In genomic region chr18:3450358-3451107, GRCh38 we compare ENCODE assay signal across 8 cellular contexts. TPM values are rescaled to one million over a fixed set of nuclear protein-coding genes. Genes with fewer than 3 reads are reported as not detected.
A peak's percentile ranks its signal among the peaks of the same experiment; 100 is the strongest.
DNase-seq lines count a peak whose midpoint lies in the region; ATAC-seq and TF ChIP-seq lines count a peak whose summit lies in the region.

No MANE protein-coding gene starts in this region.

- H3K9me3 Mint-ChIP-seq in central memory CD8-positive, alpha-beta T cell, result no peaks in the 10 kb centered on the region

- H3K4me2 ChIP-seq in IMR-90 (ENCODE audit: low read depth, low read length), result peak overlapping the region; percentile 85

- POLR2A ChIA-PET in BJ (lab: Charles Lee), result interaction anchor here (0.6 kb wide), 1 partner anchor 16 kb away, joined by 4 read pairs; no protein-coding TSS in a partner anchor
- POLR2A ChIA-PET in IMR-90 (lab: Charles Lee; ENCODE audit: unreplicated experiment), result no interaction called here

- H4K20me1 ChIP-seq in IMR-90 (ENCODE audit: insufficient read depth, low read length), result peaks cover 13% of the 10 kb centered on the region

- peak overlapping the region; percentile 40 for H2BK120ac ChIP-seq in IMR-90 (ENCODE audit: low read depth, low read length)

- WGBS in IMR-90 (ENCODE audit: extremely low coverage in 2 of 2, insufficient read length in 1 of 2), 2 experiments, result 0% methylated on average over 22 of the region's 69 CpGs; no CpG with 5 or more reads in 1 of the 2 experiments

- H3K79me1 ChIP-seq in IMR-90 (ENCODE audit: low read depth in 1 of 2, low read length in 2 of 2), result peaks cover 0 to 3% of the 10 kb centered on the region in 2 experiments; a peak in 2 of 4 replicates

- dilution Hi-C loops in IMR-90 (cut with HindIII; ENCODE audit: low sequenced_read_pairs, unreplicated experiment), result no loop called here

- peak overlapping the region; percentile 89 for H3K4ac ChIP-seq in IMR-90 (ENCODE audit: low read depth, low read length)

- no peak for TF ChIP-seq CTCF in BJ (IDR thresholded peaks at IDR 0.05; ENCODE audit: insufficient read depth, low read depth, low read length)
- TF ChIP-seq CTCF in IMR-90 (conservative IDR thresholded peaks at IDR 0.05; ENCODE audit: low read depth, low read length), result no peak

- H2AK5ac ChIP-seq in IMR-90 (ENCODE audit: low read depth, low read length), result peak overlapping the region; percentile 57

- peak overlapping the region; percentile 96 for H3K4me3 Mint-ChIP-seq in central memory CD8-positive, alpha-beta T cell

- H3K36me3 Mint-ChIP-seq in central memory CD8-positive, alpha-beta T cell (ENCODE audit: insufficient read depth), result peaks cover 55% of the 10 kb centered on the region

- TF ChIP-seq RAD21 in IMR-90 (IDR thresholded peaks at IDR 0.05; ENCODE audit: low read length), result no peak

- H2BK15ac ChIP-seq in IMR-90 (ENCODE audit: low read depth, low read length), result peak overlapping the region; percentile 36; the same call in 1 of the 3 replicates

- in situ Hi-C loops in IMR-90 (cut with MboI; ENCODE audit: low sequenced_read_pairs), result loop anchor here (5.0 kb wide), 3 partner anchors 147 to 217 kb away; no protein-coding TSS in a partner anchor

- no peak for TF ChIP-seq POLR2A in IMR-90 (IDR thresholded peaks at IDR 0.05; ENCODE audit: low read depth, low read length)

- peaks cover 2% of the 10 kb centered on the region for H3K4me1 ChIP-seq in IMR-90 (ENCODE audit: control insufficient read depth, insufficient read depth, low read length)

- H3K4me1 Mint-ChIP-seq in central memory CD8-positive, alpha-beta T cell, result peaks cover 35% of the 10 kb centered on the region

- ATAC-seq in IMR-90 (ENCODE audit: low read depth) (no peak), HG02852 (IDR thresholded peaks at IDR 0.05; ENCODE audit: unreplicated experiment) (no peak), HG03097 (IDR thresholded peaks at IDR 0.05; ENCODE audit: low FRiP score, unreplicated experiment) (no peak)
- ATAC-seq in central memory CD8-positive, alpha-beta T cell (replicated peaks; ENCODE audit: extremely low read depth, poor library complexity, severe bottlenecking), result peak; percentile 16

- H3K56ac ChIP-seq in IMR-90 (ENCODE audit: extremely low read depth, insufficient read depth, low read length), result peak overlapping the region; percentile 97

- peak overlapping the region; percentile 100 for H3K27ac Mint-ChIP-seq in central memory CD8-positive, alpha-beta T cell (ENCODE audit: low read depth)

- H4K91ac ChIP-seq in IMR-90 (ENCODE audit: insufficient read depth, low read depth, low read length), result peak overlapping the region; percentile 74

- peak overlapping the region; percentile 90 for H3K14ac ChIP-seq in IMR-90 (replicated peaks; ENCODE audit: low read depth, low read length)

- peak overlapping the region; percentile 78 for H2AFZ ChIP-seq in IMR-90 (replicated peaks; ENCODE audit: low read length, poor library complexity)

- no TSS peak for BruUV-seq in IMR-90 (replicated peaks; lab: Mats Ljungman, UMichigan)

- H3K9me1 ChIP-seq in IMR-90 (ENCODE audit: insufficient read depth, low read length), result no peaks in the 10 kb centered on the region

- peak overlapping the region; percentile 88 for H3K23ac ChIP-seq in IMR-90 (ENCODE audit: low read depth, low read length)

- H2BK5ac ChIP-seq in IMR-90 (ENCODE audit: low read depth, low read length, poor library complexity, severe bottlenecking), result peak overlapping the region; percentile 93

- H3K9ac ChIP-seq in IMR-90 (ENCODE audit: low read depth, low read length), result peak overlapping the region; percentile 98

- H3K27me3 Mint-ChIP-seq in central memory CD8-positive, alpha-beta T cell, result no peaks in the 10 kb centered on the region

- H3K4me3 ChIP-seq in BJ (ENCODE audit: low read depth, low read length), result peak overlapping the region; percentile 96
- peak overlapping the region; percentile 85 for H3K4me3 ChIP-seq in IMR-90 (ENCODE audit: insufficient read depth, low read depth, low read length)

- H3K36me3 ChIP-seq in BJ (ENCODE audit: control insufficient read depth, insufficient read depth, low read length), result no peaks in the 10 kb centered on the region
- no peaks in the 10 kb centered on the region; the same call in 1 of the 2 replicates for H3K36me3 ChIP-seq in IMR-90 (ENCODE audit: control insufficient read depth, insufficient read depth, low read length)

- H4K5ac ChIP-seq in IMR-90 (ENCODE audit: low read depth, low read length), result peak overlapping the region; percentile 72

- no peaks in the 10 kb centered on the region for H3K9me3 ChIP-seq in IMR-90 (ENCODE audit: control insufficient read depth, insufficient read depth, low read length)

- CTCF ChIA-PET in BJ (lab: Yijun Ruan, JAX) (interaction anchor here (1.0 to 5.7 kb wide), 3 partner anchors 135 to 168 kb away, joined by 5 to 53 read pairs (median 43); no protein-coding TSS in a partner anchor), IMR-90 (lab: Yijun Ruan, JAX) (no interaction called here)

- H2BK20ac ChIP-seq in IMR-90 (ENCODE audit: low read depth, low read length), result peak overlapping the region; percentile 22; the same call in 1 of the 2 replicates

- H3K27me3 ChIP-seq in BJ (ENCODE audit: control insufficient read depth, insufficient read depth, low read length) (no peaks in the 10 kb centered on the region), IMR-90 (ENCODE audit: control insufficient read depth, insufficient read depth, low read length) (no peaks in the 10 kb centered on the region)

- peak overlapping the region; percentile 95 for H3K27ac ChIP-seq in IMR-90 (ENCODE audit: insufficient read depth, low read length)

- intact Hi-C loops in IMR-90 (cut with micrococcal nuclease), result loop anchor here (1.0 to 10.0 kb wide), 6 partner anchors 188 to 547 kb away; partner anchors contain the start of gene MYL12B

- H2AK9ac ChIP-seq in IMR-90 (replicated peaks; ENCODE audit: low read depth, low read length, poor library complexity), result peak overlapping the region; percentile 92

- H4K8ac ChIP-seq in IMR-90 (ENCODE audit: low read depth in 2 of 2, low read length in 2 of 2), result peak overlapping the region; percentile 80 to 97; a peak in 2 of 4 replicates

- peak overlapping the region; percentile 92 for H3K18ac ChIP-seq in IMR-90 (ENCODE audit: low read depth, low read length)

- DNase-seq in BJ (ENCODE audit: low read depth) (no peak), IMR-90 (peak; percentile 73), left kidney (ENCODE audit: low read depth, low spot score) (peak; percentile 73)
- peak; percentile 43 to 66 (median 55) for DNase-seq in activated CD4-positive, CD25-positive, alpha-beta regulatory T cell (lab: John Stamatoyannopoulos, UW)
- DNase-seq in central memory CD8-positive, alpha-beta T cell (ENCODE audit: low spot score in 2 of 2), result peak; percentile 74 to 83
- peak; percentile 60 for DNase-seq in stimulated activated CD4-positive, alpha-beta T cell treated with anti-CD3 and anti-CD28 coated beads, Interleukin-1b, Interleukin-23, amount 100 ng/mL, for 48 hours

TF ChIP-seq in IMR-90, 13 proteins besides CTCF, POLR2A, EP300 and RAD21:
- TF ChIP-seq CEBPB (IDR thresholded peaks at IDR 0.05; ENCODE audit: low read depth, low read length) (peak; percentile 41; the same call in 1 of the 2 replicates), MXI1 (IDR thresholded peaks at IDR 0.05; ENCODE audit: borderline replicate concordance, low read depth, low read length) (peak; percentile 76; the same call in 1 of the 2 replicates), MAZ (IDR thresholded peaks at IDR 0.05; ENCODE audit: borderline replicate concordance, low read depth, low read length) (no peak)

RNA-seq across cellular contexts. Expression of gene TGIF1, which starts 0.6 kb away (rescaled TPM):
- 64.8 and 78.9 TPM in 2 replicates for polyA plus RNA-seq in BJ (2011; rRNA removed)
- 60.7 and 91.7 TPM in 2 replicates for polyA minus RNA-seq in BJ (2011; rRNA and poly(A)+ RNA removed)
- 100 and 118 TPM in 2 replicates for total RNA-seq in IMR-90 (2012; rRNA removed)
- polyA plus RNA-seq in IMR-90 (2012; rRNA removed), result 43.7 and 62.1 TPM in 2 replicates
- 51.3 and 79.1 TPM in 2 replicates for polyA plus RNA-seq in IMR-90 (2012; cell fraction: cytosol; rRNA removed)
- 84.3 and 252 TPM in 2 replicates for polyA plus RNA-seq in IMR-90 (2012; cell fraction: nucleus; rRNA removed; ENCODE audit: low replicate concordance)
